Comparison of ENCODE assay signal across 19 cellular contexts in genomic region chr6:75472885-75473284, GRCh38. TPM values are rescaled to one million over a fixed set of nuclear protein-coding genes. Genes with fewer than 3 reads are reported as not detected.
DNase-seq lines count a peak whose midpoint lies in the region; ATAC-seq and TF ChIP-seq lines count a peak whose summit lies in the region.
"Had no signal": no experiment of that assay in that cellular context is flagged by ENCODE, and none has a peak within 500 bp of the region (broad histone marks: within the 10 kb centered on the region; RNA-seq: fewer than 3 reads in every experiment).

No MANE protein-coding gene starts in this region.

- H3K4me1 ChIP-seq in OCI-LY3 (ENCODE audit: low read length) (peaks cover 15% of the 10 kb centered on the region), esophagus squamous epithelium (no peaks in the 10 kb centered on the region)

- H3K79me2 ChIP-seq in OCI-LY3 (ENCODE audit: low read length) = no peaks in the 10 kb centered on the region

- DNase-seq in NCI-H82 treated with DMSO at 0.1 percent for 48 hours (lab: John Stamatoyannopoulos, UW; ENCODE audit: unreplicated experiment) (no peak), NCI-H2107 treated with DMSO at 0.1 percent for 48 hours (lab: John Stamatoyannopoulos, UW; ENCODE audit: unreplicated experiment) (no peak), esophagus squamous epithelium (lab: John Stamatoyannopoulos, UW) (no peak)
- DNase-seq: activated CD8-positive, alpha-beta T cell treated with anti-CD3 and anti-CD28 coated beads for 36 hours; amygdala; C1 segment of cervical spinal cord; gastrocnemius medialis; GOT3; MG63; naive thymus-derived CD4-positive, alpha-beta T cell; NCI-H2029; NCI-H526; PC-9 had no signal

- no peak overlapping the region for H3K9ac ChIP-seq in OCI-LY3 (ENCODE audit: low read length)

- H4K20me1 ChIP-seq in OCI-LY3 (ENCODE audit: insufficient read depth, low read length) = no peaks in the 10 kb centered on the region

- ATAC-seq in GM18870 (IDR thresholded peaks at IDR 0.05; ENCODE audit: unreplicated experiment) (peak; percentile 84), GM21515 (IDR thresholded peaks at IDR 0.05; ENCODE audit: unreplicated experiment) (peak; percentile 89), HG03039 (IDR thresholded peaks at IDR 0.05; ENCODE audit: unreplicated experiment) (peak; percentile 69), HG03135 (IDR thresholded peaks at IDR 0.05; ENCODE audit: unreplicated experiment) (no peak)
- ATAC-seq: activated CD8-positive, alpha-beta T cell treated with anti-CD3 and anti-CD28 coated beads for 36 hours; gastrocnemius medialis; naive thymus-derived CD4-positive, alpha-beta T cell had no signal

- no peaks in the 10 kb centered on the region for H3K9me3 ChIP-seq in OCI-LY3 (ENCODE audit: insufficient read depth, low read length)
- H3K9me3 ChIP-seq in esophagus squamous epithelium = no peaks in the 10 kb centered on the region
- H3K9me3 ChIP-seq: gastrocnemius medialis, MG63 had no signal

- H3K4me3 ChIP-seq in OCI-LY3 (ENCODE audit: low read length) = no peak overlapping the region
- H3K4me3 ChIP-seq in esophagus squamous epithelium = no peak overlapping the region
- H3K4me3 ChIP-seq: gastrocnemius medialis, lung, MG63, PC-9 had no signal

- H3K27ac ChIP-seq in OCI-LY3 (ENCODE audit: low read length) = no peak overlapping the region; the same call in 1 of the 2 replicates
- H3K27ac ChIP-seq in esophagus squamous epithelium = no peak overlapping the region
- H3K27ac ChIP-seq: gastrocnemius medialis, PC-9 had no signal

- intact Hi-C loops in esophagus squamous epithelium (cut with DNase I) = no loop called here

- WGBS in esophagus squamous epithelium, 2 donors = 75 to 78% methylated on average over 1 of the region's 1 CpG

- no peaks in the 10 kb centered on the region for H3K36me3 ChIP-seq in OCI-LY3 (replicated peaks; ENCODE audit: low read depth, low read length)
- H3K36me3 ChIP-seq in esophagus squamous epithelium = no peaks in the 10 kb centered on the region
- H3K36me3 ChIP-seq: gastrocnemius medialis, MG63 had no signal

- H3K4me2 ChIP-seq in OCI-LY3 (ENCODE audit: low read length) = peak overlapping the region; percentile 25
- H3K4me2 ChIP-seq: PC-9 had no signal

- peak overlapping the region; percentile 37; the same call in 1 of the 2 replicates for H2AFZ ChIP-seq in OCI-LY3 (ENCODE audit: low read depth, low read length)
- H2AFZ ChIP-seq: PC-9 had no signal

- no peak for TF ChIP-seq CTCF in OCI-LY3 (IDR thresholded peaks at IDR 0.05; ENCODE audit: low read depth, low read length)
- TF ChIP-seq CTCF in esophagus squamous epithelium (IDR thresholded peaks at IDR 0.05) = no peak

- TF ChIP-seq POLR2A in esophagus squamous epithelium (IDR thresholded peaks at IDR 0.05) = no peak

- H3K27me3 ChIP-seq in OCI-LY3 (ENCODE audit: low read depth, low read length) = no peaks in the 10 kb centered on the region
- H3K27me3 ChIP-seq in esophagus squamous epithelium = no peaks in the 10 kb centered on the region
- H3K27me3 ChIP-seq: gastrocnemius medialis, MG63 had no signal

RNA-seq across cellular contexts. Expression of gene FILIP1, which starts 20.7 kb away (rescaled TPM):
- 10 to 100 TPM in 1 of 4 donors, 1 to 10 TPM in 1, under 1 TPM in 2; 0.49 to 13.4 (median 2.3) TPM for total RNA-seq in esophagus squamous epithelium
